ENCODE assay signal across 1 cellular context in genomic region chr12:668092-668481, GRCh38.
A peak's percentile ranks its signal among the peaks of the same experiment; 100 is the strongest.
TF ChIP-seq lines count a peak whose summit lies in the region.

No MANE protein-coding gene starts in this region.

TF ChIP-seq in GM12878, 131 proteins besides CTCF, POLR2A, EP300 and RAD21:
- TF ChIP-seq CEBPB (IDR thresholded peaks at IDR 0.05; ENCODE audit: borderline replicate concordance in 1 of 2, low read depth in 2 of 2, low read length in 2 of 2) (no peak), RB1 (IDR thresholded peaks at IDR 0.05; ENCODE audit: borderline replicate concordance) (no peak), PML (IDR thresholded peaks at IDR 0.05; ENCODE audit: low read length) (no peak), SPI1 (IDR thresholded peaks at IDR 0.05; ENCODE audit: borderline replicate concordance, insufficient read depth, low read depth, low read length) (peak; percentile 26; the same call in 1 of the 2 replicates), POLR2AphosphoS5 (IDR thresholded peaks at IDR 0.05; ENCODE audit: low read length) (0 out of 2 replicates have a peak, but pooled peaks have one; percentile 20), ZBTB40 (IDR thresholded peaks at IDR 0.05; ENCODE audit: borderline replicate concordance) (peak; percentile 8; the same call in 1 of the 2 replicates), RCOR1 (conservative IDR thresholded peaks at IDR 0.05; ENCODE audit: low read depth, low read length) (no peak), IKZF2 (IDR thresholded peaks at IDR 0.05) (peak; percentile 30 to 52; a peak in 3 of 4 replicates), ZNF687 (IDR thresholded peaks at IDR 0.05) (peak; percentile 61), FOS (IDR thresholded peaks at IDR 0.05; ENCODE audit: borderline replicate concordance, extremely low read depth, insufficient read length) (no peak), ZNF217 (IDR thresholded peaks at IDR 0.05) (no peak), SMAD1 (IDR thresholded peaks at IDR 0.05; ENCODE audit: low read depth, partially characterized antibody) (no peak)
